Comparison of ENCODE assay signal across 19 cellular contexts in the genomic region with DNA sequence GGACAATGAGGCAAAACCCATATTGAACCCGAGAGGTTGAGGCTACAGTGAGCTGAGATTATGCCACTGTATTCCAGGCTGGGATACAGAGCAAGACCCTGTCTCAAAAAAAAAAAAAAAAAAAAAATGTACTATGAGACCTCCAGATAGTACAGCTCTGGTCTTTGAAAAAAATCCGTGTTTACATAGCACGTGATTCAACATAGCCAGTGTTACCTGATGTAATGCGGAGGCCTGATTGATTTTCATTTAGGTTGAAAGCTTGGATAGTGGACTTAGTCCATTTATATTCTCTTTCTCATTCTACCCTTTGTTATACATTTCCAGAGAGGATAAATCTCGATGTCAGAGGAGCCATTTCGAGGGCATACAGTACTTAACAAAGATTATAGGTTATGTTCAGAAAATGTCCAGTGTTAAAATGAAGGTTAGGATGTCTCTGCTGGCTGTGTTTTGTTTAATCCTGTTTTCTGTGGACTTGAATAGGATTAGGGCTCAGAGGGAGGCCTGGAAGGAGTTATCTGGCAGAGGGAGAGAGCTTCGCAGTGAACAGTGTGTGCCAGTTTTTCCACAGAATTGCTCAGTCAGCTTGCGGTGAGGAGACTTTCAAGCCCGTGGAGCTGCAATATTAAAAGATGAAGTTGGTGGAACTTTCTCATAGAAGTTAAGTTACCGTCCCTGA. TPM values are rescaled to one million over a fixed set of nuclear protein-coding genes. Genes with fewer than 3 reads are reported as not detected.
DNase-seq lines count a peak whose midpoint lies in the region; FAIRE-seq and TF ChIP-seq lines count a peak whose summit lies in the region.
"Had no signal": no experiment of that assay in that cellular context is flagged by ENCODE, and none has a peak within 500 bp of the region (broad histone marks: within the 10 kb centered on the region; RNA-seq: fewer than 3 reads in every experiment).

No MANE protein-coding gene starts in this region.

- DNase-seq in mammary epithelial cell (no peak), breast epithelium (ENCODE audit: low spot score in 2 of 2) (no peak), cerebellar cortex (ENCODE audit: low spot score) (peak; percentile 91), keratinocyte (ENCODE audit: low read depth, low spot score) (no peak), type B pancreatic cell (ENCODE audit: extremely low spot score, unreplicated experiment) (no peak), NCI-H1105 (lab: John Stamatoyannopoulos, UW) (no peak), NK-92 (lab: John Stamatoyannopoulos, UW; ENCODE audit: unreplicated experiment) (no peak)
- DNase-seq in activated CD8-positive, alpha-beta memory T cell treated with anti-CD3 and anti-CD28 coated beads for 24 hours: no peak
- DNase-seq: activated CD4-positive, alpha-beta T cell treated with anti-CD3 and anti-CD28 coated beads, Interleukin-2, amount 50 U/mL, for 4 hours; activated T-cell treated with anti-CD3 and anti-CD28 coated beads, Interleukin-2, amount 50 U/mL, for 72 hours; amniotic stem cell; CD8-positive, alpha-beta T cell; gastrocnemius medialis; NCI-H2029; NK-92 treated with Interleukin-12 subunit alpha and Interleukin-12 subunit beta, amount 100 ng/mL, for 24 hours; SIG-M5; stimulated activated CD4-positive, alpha-beta T cell treated with anti-CD3 and anti-CD28 coated beads, Interleukin-1b, Interleukin-23, amount 100 ng/mL, for 48 hours; transverse colon had no signal

- no peaks in the 10 kb centered on the region for H3K36me3 ChIP-seq in mammary epithelial cell (ENCODE audit: insufficient read depth, low read length)
- no peaks in the 10 kb centered on the region for H3K36me3 ChIP-seq in breast epithelium
- no peaks in the 10 kb centered on the region for H3K36me3 ChIP-seq in keratinocyte (ENCODE audit: control insufficient read depth in 2 of 2, extremely low read depth in 1 of 2, insufficient read depth in 2 of 2, low read length in 2 of 2)
- H3K36me3 ChIP-seq: gastrocnemius medialis, prostate gland, transverse colon had no signal

- intact Hi-C loops in mammary epithelial cell (cut with micrococcal nuclease) (no loop called here), breast epithelium (cut with DNase I; ENCODE audit: low total_unique reads) (no loop called here)

- H3K4me3 ChIP-seq in mammary epithelial cell (replicated peaks in 1 of 3; ENCODE audit: insufficient read depth in 1 of 3, low read depth in 2 of 3, low read length in 3 of 3) (no peak overlapping the region), breast epithelium (no peak overlapping the region), keratinocyte (ENCODE audit: control insufficient read depth in 2 of 3, extremely low read depth in 1 of 3, insufficient read depth in 2 of 3, low read depth in 1 of 3, low read length in 3 of 3) (no peak overlapping the region)
- H3K4me3 ChIP-seq: gastrocnemius medialis, prostate gland, transverse colon had no signal

- no peak overlapping the region for H3K4me3 Mint-ChIP-seq in type B pancreatic cell
- H3K4me3 Mint-ChIP-seq: activated T-cell treated with anti-CD3 and anti-CD28 coated beads, Interleukin-2, amount 50 U/mL, for 72 hours; CD8-positive, alpha-beta T cell had no signal

- H3K4me1 Mint-ChIP-seq in type B pancreatic cell (ENCODE audit: unreplicated experiment): peaks cover 6% of the 10 kb centered on the region

- H2AFZ ChIP-seq in mammary epithelial cell (ENCODE audit: low read depth, low read length) (peak overlapping the region; percentile 21), keratinocyte (ENCODE audit: control insufficient read depth, low read length) (peak overlapping the region; percentile 16)

- H3K4me1 ChIP-seq in mammary epithelial cell (ENCODE audit: insufficient read depth, low read length) (no peaks in the 10 kb centered on the region), breast epithelium (no peaks in the 10 kb centered on the region), keratinocyte (ENCODE audit: control insufficient read depth, extremely low read depth, insufficient read depth, low read length) (no peaks in the 10 kb centered on the region)
- H3K4me1 ChIP-seq: gastrocnemius medialis had no signal

- H3K9me1 ChIP-seq in keratinocyte (ENCODE audit: control insufficient read depth, extremely low read depth, insufficient read depth, low read length): no peaks in the 10 kb centered on the region

- in situ Hi-C loops in mammary epithelial cell (cut with MboI; ENCODE audit: low sequenced_read_pairs in 2 of 2): no loop called here

- CTCF ChIA-PET in mammary epithelial cell (lab: Charles Lee; ENCODE audit: low non-redundant PET): no interaction called here

- dilution Hi-C loops in mammary epithelial cell (cut with HindIII; ENCODE audit: low sequenced_read_pairs) (no loop called here), keratinocyte (cut with MboI; ENCODE audit: extremely low pct_ligation_motif_present, low sequenced_read_pairs) (no loop called here)

- no peaks in the 10 kb centered on the region for H3K27me3 ChIP-seq in mammary epithelial cell (ENCODE audit: insufficient read depth, low read length)
- no peaks in the 10 kb centered on the region for H3K27me3 ChIP-seq in breast epithelium
- H3K27me3 ChIP-seq in keratinocyte (ENCODE audit: control insufficient read depth, extremely low read depth, insufficient read depth, low read length): no peaks in the 10 kb centered on the region
- H3K27me3 ChIP-seq: gastrocnemius medialis, transverse colon had no signal

- no peak overlapping the region for H3K9ac ChIP-seq in mammary epithelial cell (ENCODE audit: insufficient read depth, low read length)
- no peak overlapping the region for H3K9ac ChIP-seq in keratinocyte (ENCODE audit: control insufficient read depth, extremely low read depth, insufficient read depth, low read length)

- TF ChIP-seq CTCF in mammary epithelial cell (conservative IDR thresholded peaks at IDR 0.05 in 1 of 2, IDR thresholded peaks at IDR 0.05 in 1 of 2; ENCODE audit: extremely low read depth in 1 of 2, insufficient read depth in 1 of 2, low read depth in 1 of 2, low read length in 2 of 2): no peak
- TF ChIP-seq CTCF in breast epithelium (IDR thresholded peaks at IDR 0.05): no peak
- TF ChIP-seq CTCF in keratinocyte (optimal IDR thresholded peaks at IDR 0.05 in 1 of 3, IDR thresholded peaks at IDR 0.05 in 1 of 3, conservative IDR thresholded peaks at IDR 0.05 in 1 of 3; ENCODE audit: extremely low read depth in 1 of 3, insufficient read depth in 2 of 3, low read length in 3 of 3): no peak
- no peak for TF ChIP-seq CTCF in type B pancreatic cell (conservative IDR thresholded peaks at IDR 0.05)

- H3K27ac Mint-ChIP-seq in type B pancreatic cell: peak overlapping the region; percentile 29
- H3K27ac Mint-ChIP-seq: activated T-cell treated with anti-CD3 and anti-CD28 coated beads, Interleukin-2, amount 50 U/mL, for 72 hours; CD8-positive, alpha-beta T cell had no signal

- BruUV-seq in mammary epithelial cell (replicated peaks; lab: Mats Ljungman, UMichigan): no TSS peak

- H3K9me3 Mint-ChIP-seq in type B pancreatic cell: no peaks in the 10 kb centered on the region
- H3K9me3 Mint-ChIP-seq: activated T-cell treated with anti-CD3 and anti-CD28 coated beads, Interleukin-2, amount 50 U/mL, for 72 hours; CD8-positive, alpha-beta T cell had no signal

- no peak for FAIRE-seq in keratinocyte (lab: Jason Lieb, UNC)

- no peaks in the 10 kb centered on the region for H3K36me3 Mint-ChIP-seq in type B pancreatic cell
- H3K36me3 Mint-ChIP-seq: CD8-positive, alpha-beta T cell had no signal

- 74% methylated on average over 10 of the region's 10 CpGs for WGBS in mammary epithelial cell (ENCODE audit: low coverage, missing lambda C conversion rate)

- H3K27me3 Mint-ChIP-seq in type B pancreatic cell: no peaks in the 10 kb centered on the region

- no peak overlapping the region for H3K27ac ChIP-seq in mammary epithelial cell (ENCODE audit: insufficient read depth, low read depth, low read length)
- H3K27ac ChIP-seq in breast epithelium: no peak overlapping the region
- no peak overlapping the region for H3K27ac ChIP-seq in keratinocyte (ENCODE audit: control insufficient read depth, insufficient read depth, low read length)
- H3K27ac ChIP-seq: gastrocnemius medialis, prostate gland, transverse colon had no signal

- TF ChIP-seq POLR2A in breast epithelium (IDR thresholded peaks at IDR 0.05): no peak

- no peak overlapping the region for H3K4me2 ChIP-seq in mammary epithelial cell (ENCODE audit: insufficient read depth, low read depth, low read length)
- no peak overlapping the region for H3K4me2 ChIP-seq in keratinocyte (ENCODE audit: control insufficient read depth, extremely low read depth, insufficient read depth, low read depth, low read length)

- H4K20me1 ChIP-seq in mammary epithelial cell (ENCODE audit: insufficient read depth, low read length): no peaks in the 10 kb centered on the region
- H4K20me1 ChIP-seq in keratinocyte (ENCODE audit: control insufficient read depth, extremely low read depth, insufficient read depth, low read length): no peaks in the 10 kb centered on the region

- no peaks in the 10 kb centered on the region for H3K9me3 ChIP-seq in mammary epithelial cell (replicated peaks; ENCODE audit: insufficient read depth, low read length)
- H3K9me3 ChIP-seq in breast epithelium: no peaks in the 10 kb centered on the region
- H3K9me3 ChIP-seq in keratinocyte (ENCODE audit: control insufficient read depth, low read depth, low read length): no peaks in the 10 kb centered on the region
- H3K9me3 ChIP-seq: gastrocnemius medialis, prostate gland, transverse colon had no signal

- H3K79me2 ChIP-seq in mammary epithelial cell (ENCODE audit: insufficient read depth, low read length) (no peaks in the 10 kb centered on the region), keratinocyte (ENCODE audit: control insufficient read depth, insufficient read depth, low read length) (no peaks in the 10 kb centered on the region)

RNA-seq across cellular contexts. Expression of a gene that starts 33.9 kb away (rescaled TPM):
- total RNA-seq in mammary epithelial cell (100 to 1,000 TPM; 104 to 143 TPM), breast epithelium (100 to 1,000 TPM; 136 to 218 (median 151) TPM), type B pancreatic cell (ENCODE audit: low replicate concordance) (187 and 190 TPM in 2 replicates)
- polyA plus RNA-seq in mammary epithelial cell (38.0 TPM), keratinocyte (50.7 to 80.3 TPM (median 54.3 TPM) in 3 replicates)
- polyA minus RNA-seq in mammary epithelial cell (90.0 TPM), keratinocyte (27.0 to 109 TPM (median 65.1 TPM) in 3 replicates)
- polyA plus RNA-seq in keratinocyte (2011; ENCODE audit: low read depth): 104 TPM
- 30.6 and 53.0 TPM in 2 replicates for polyA plus RNA-seq in keratinocyte (2011; cell fraction: cytosol; rRNA removed)
- 75.5 and 112 TPM in 2 replicates for polyA plus RNA-seq in keratinocyte (2011; cell fraction: nucleus; rRNA removed)
- polyA plus RNA-seq in keratinocyte (2012; ENCODE audit: low replicate concordance): 32.6 and 72.3 TPM in 2 replicates
- polyA minus RNA-seq in keratinocyte (2011; cell fraction: cytosol; rRNA and poly(A)+ RNA removed): 50.8 TPM
- polyA minus RNA-seq in keratinocyte (2011; cell fraction: nucleus; rRNA and poly(A)+ RNA removed): 54.9 and 94.1 TPM in 2 replicates
